ENCODE assay signal across 11 cellular contexts in genomic region chr15:22788004-22788403, GRCh38. TPM values are rescaled to one million over a fixed set of nuclear protein-coding genes. Genes with fewer than 3 reads are reported as not detected.
DNase-seq lines count a peak whose midpoint lies in the region; ATAC-seq and TF ChIP-seq lines count a peak whose summit lies in the region.
"Had no signal": no experiment of that assay in that cellular context is flagged by ENCODE, and none has a peak within 500 bp of the region (broad histone marks: within the 10 kb centered on the region; RNA-seq: fewer than 3 reads in every experiment).

No MANE protein-coding gene starts in this region.

- ATAC-seq in activated CD8-positive, alpha-beta T cell treated with anti-CD3 and anti-CD28 coated beads, Interleukin-2, amount 10 ng/mL, durations not matched to agents 7 days and 5 days = no peak
- no peak for ATAC-seq in GM19324 (IDR thresholded peaks at IDR 0.05; ENCODE audit: low FRiP score, unreplicated experiment)

- POLR2A ChIA-PET in AG04450 (lab: Yijun Ruan, JAX) = no interaction called here
- POLR2A ChIA-PET in activated CD8-positive, alpha-beta T cell treated with anti-CD3 and anti-CD28 coated beads, Interleukin-2, amount 10 ng/mL, durations not matched to agents 7 days and 5 days (lab: Charles Lee) = no interaction called here
- POLR2A ChIA-PET in GM10248 (lab: Yijun Ruan, JAX) = interaction anchor here (0.6 kb wide), 1 partner anchor 30 kb away, joined by 4 read pairs; no protein-coding TSS in a partner anchor

- H3K4me3 ChIP-seq in AG04450 (ENCODE audit: low read depth, low read length) = no peak overlapping the region
- peak overlapping the region; percentile 75; the same call in 1 of the 2 replicates for H3K4me3 ChIP-seq in GM12865 (ENCODE audit: low read depth, low read length)

- peak overlapping the region; percentile 79 for H3K4me3 Mint-ChIP-seq in activated CD8-positive, alpha-beta T cell treated with anti-CD3 and anti-CD28 coated beads, Interleukin-2, amount 10 ng/mL, durations not matched to agents 7 days and 5 days
- H3K4me3 Mint-ChIP-seq in immature natural killer cell = peak overlapping the region; percentile 77 to 84 (median 81)

- peaks cover 12% of the 10 kb centered on the region for H3K4me1 Mint-ChIP-seq in activated CD8-positive, alpha-beta T cell treated with anti-CD3 and anti-CD28 coated beads, Interleukin-2, amount 10 ng/mL, durations not matched to agents 7 days and 5 days (ENCODE audit: low read depth)
- peaks cover 11 to 23% of the 10 kb centered on the region in 2 donors for H3K4me1 Mint-ChIP-seq in immature natural killer cell

- H3K9me3 ChIP-seq in AG04450 (ENCODE audit: control insufficient read depth, insufficient read depth, low read length) = peaks cover 12% of the 10 kb centered on the region

- no peak for TF ChIP-seq CTCF in AG04450 (IDR thresholded peaks at IDR 0.05; ENCODE audit: low read depth, low read length)
- no peak for TF ChIP-seq CTCF in GM12865 (IDR thresholded peaks at IDR 0.05; ENCODE audit: insufficient read depth, low read depth, low read length, missing control alignments)
- no peak for TF ChIP-seq CTCF in GM10248 (IDR thresholded peaks at IDR 0.05; ENCODE audit: control extremely low read depth, extremely low read depth, low read depth, missing control alignments)

- no peak for DNase-seq in AG04450 (ENCODE audit: low read depth, low spot score)
- no peak for DNase-seq in GM12865 (ENCODE audit: low read depth)
- DNase-seq in activated CD8-positive, alpha-beta T cell treated with anti-CD3 and anti-CD28 coated beads, Interleukin-2, amount 10 ng/mL, durations not matched to agents 7 days and 5 days = no peak
- no peak for DNase-seq in immature natural killer cell
- no peak for DNase-seq in SW480 (ENCODE audit: low spot score)
- no peak for DNase-seq in putamen (ENCODE audit: low spot score)
- DNase-seq in GM10248 (ENCODE audit: extremely low spot score) = no peak
- DNase-seq: effector CD8-positive, alpha-beta T cell; NCI-H1436 treated with DMSO at 0.1 percent for 48 hours; stimulated activated naive CD4-positive, alpha-beta T cell treated with Interleukin-2 at 50 U/mL for 16 hours had no signal

- H3K9me3 Mint-ChIP-seq in activated CD8-positive, alpha-beta T cell treated with anti-CD3 and anti-CD28 coated beads, Interleukin-2, amount 10 ng/mL, durations not matched to agents 7 days and 5 days (ENCODE audit: insufficient read depth) = peaks cover 3% of the 10 kb centered on the region
- peaks cover 0 to 3% (median under 1%) of the 10 kb centered on the region in 6 donors for H3K9me3 Mint-ChIP-seq in immature natural killer cell

- H3K36me3 Mint-ChIP-seq in activated CD8-positive, alpha-beta T cell treated with anti-CD3 and anti-CD28 coated beads, Interleukin-2, amount 10 ng/mL, durations not matched to agents 7 days and 5 days (ENCODE audit: low read depth) = peaks cover 19% of the 10 kb centered on the region
- H3K36me3 Mint-ChIP-seq in immature natural killer cell = peaks cover 0 to 4% (median 4%) of the 10 kb centered on the region in 3 donors

- CTCF ChIA-PET in AG04450 (lab: Charles Lee) (no interaction called here), GM10248 (lab: Yijun Ruan, JAX) (interaction anchor here (1.2 to 1.7 kb wide), 3 partner anchors 8 to 19 kb away, joined by 3 to 9 read pairs (median 3); no protein-coding TSS in a partner anchor)
- CTCF ChIA-PET in activated CD8-positive, alpha-beta T cell treated with anti-CD3 and anti-CD28 coated beads, Interleukin-2, amount 10 ng/mL, durations not matched to agents 7 days and 5 days (lab: Charles Lee) = no interaction called here

- H3K27me3 Mint-ChIP-seq in activated CD8-positive, alpha-beta T cell treated with anti-CD3 and anti-CD28 coated beads, Interleukin-2, amount 10 ng/mL, durations not matched to agents 7 days and 5 days (ENCODE audit: low read depth) = no peaks in the 10 kb centered on the region
- peaks cover 0 to 6% (median 0%) of the 10 kb centered on the region in 3 donors for H3K27me3 Mint-ChIP-seq in immature natural killer cell (ENCODE audit: low read depth in 3 of 3)

- no peaks in the 10 kb centered on the region for H3K27me3 ChIP-seq in AG04450 (ENCODE audit: control insufficient read depth, insufficient read depth, low read length)

- H3K27ac ChIP-seq in AG04450 (ENCODE audit: low read depth, low read length) = peak overlapping the region; percentile 21

- no peak overlapping the region for H3K27ac Mint-ChIP-seq in activated CD8-positive, alpha-beta T cell treated with anti-CD3 and anti-CD28 coated beads, Interleukin-2, amount 10 ng/mL, durations not matched to agents 7 days and 5 days
- H3K27ac Mint-ChIP-seq in immature natural killer cell = peak overlapping the region in 1 of 6 donors; percentile 14

RNA-seq across cellular contexts. Expression of gene NIPA1, which starts 1.6 kb away (rescaled TPM):
- polyA plus RNA-seq in AG04450 (2011; rRNA removed) = 7.5 and 8.2 TPM in 2 replicates
- polyA minus RNA-seq in AG04450 (2011; rRNA and poly(A)+ RNA removed) = 12.0 and 13.7 TPM in 2 replicates
- 10 to 100 TPM; 16.8 to 19.4 TPM for total RNA-seq in activated CD8-positive, alpha-beta T cell treated with anti-CD3 and anti-CD28 coated beads, Interleukin-2, amount 10 ng/mL, durations not matched to agents 7 days and 5 days
- 1 to 10 TPM; 3.4 to 6.6 (median 5.2) TPM for polyA plus RNA-seq in immature natural killer cell

RNA-seq across cellular contexts. Expression of gene NIPA2, which starts 50.5 kb away (rescaled TPM):
- polyA plus RNA-seq in AG04450 (2011; rRNA removed) (45.6 and 64.6 TPM in 2 replicates), immature natural killer cell (10 to 100 TPM; 43.6 to 92.3 (median 81.9) TPM)
- 27.2 and 32.4 TPM in 2 replicates for polyA minus RNA-seq in AG04450 (2011; rRNA and poly(A)+ RNA removed)
- 10 to 100 TPM; 53.7 to 59.5 TPM for total RNA-seq in activated CD8-positive, alpha-beta T cell treated with anti-CD3 and anti-CD28 coated beads, Interleukin-2, amount 10 ng/mL, durations not matched to agents 7 days and 5 days
